Comparison of ENCODE assay signal across 25 cellular contexts in genomic region chr17:81246343-81246670, GRCh38.
"Had no signal": no experiment of that assay in that cellular context is flagged by ENCODE, and none has a peak within 500 bp of the region (broad histone marks: within the 10 kb centered on the region; RNA-seq: fewer than 3 reads in every experiment).

No MANE protein-coding gene starts in this region.

- H3K27ac Mint-ChIP-seq: activated CD4-positive, alpha-beta T cell treated with anti-CD3 and anti-CD28 coated beads for 36 hours; activated naive CD8-positive, alpha-beta T cell; activated T-helper 2 cell treated with anti-CD3 and anti-CD28 coated beads, Interferon-gamma antibody, Interleukin-2, Interleukin-4, amounts not matched to agents 10 μg/mL and 5 μg/mL and 100 μg/mL, durations not matched to agents 14 hours and 24 hours and 36 hours; effector memory CD8-positive, alpha-beta T cell; nephron; stimulated activated memory B cell treated with anti-CD40 and anti-IgM and Interleukin-4, amounts not matched to agents 10 μg/mL and 1 μg/mL and 100 μg/mL, for 72 hours; T-helper 1 cell treated with Interleukin-12 subunit alpha and Interleukin-12 subunit beta and Interleukin-4 antibody, amounts not matched to agents 30 μg/mL and 1 μg/mL, for 36 hours had no signal

- H3K9ac ChIP-seq: parathyroid adenoma had no signal

- H3K27ac ChIP-seq: breast epithelium, colonic mucosa, esophagus muscularis mucosa, parathyroid adenoma, sigmoid colon, transverse colon had no signal

- H3K4me3 ChIP-seq: breast epithelium, colonic mucosa, dorsolateral prefrontal cortex, esophagus muscularis mucosa, sigmoid colon, smooth muscle cell, transverse colon had no signal

- H3K4me2 ChIP-seq: smooth muscle cell had no signal

- DNase-seq: activated CD4-positive, alpha-beta T cell treated with anti-CD3 and anti-CD28 coated beads for 36 hours; activated CD4-positive, alpha-beta T cell treated with anti-CD3 and anti-CD28 coated beads, Interleukin-2, amount 50 U/mL, for 4 hours; activated CD8-positive, alpha-beta memory T cell treated with anti-CD3 and anti-CD28 coated beads, Interleukin-2, amount 50 U/mL, for 48 hours; activated naive CD4-positive, alpha-beta T cell; activated T-cell treated with anti-CD3 and anti-CD28 coated beads, Interleukin-2, amount 50 U/mL, for 4 hours; colonic mucosa; dorsolateral prefrontal cortex; effector memory CD8-positive, alpha-beta T cell; hippocampal formation; mesenchymal stem cell; nucleus accumbens; sigmoid colon; stimulated activated CD4-positive, alpha-beta T cell treated with anti-CD3 and anti-CD28 coated beads, Interleukin-15, amount 100 ng/mL, for 24 hours; T1000; transverse colon had no signal

- H3K4me1 ChIP-seq: breast epithelium, parathyroid adenoma had no signal

- H3K9me3 ChIP-seq: breast epithelium, colonic mucosa, esophagus muscularis mucosa, sigmoid colon, transverse colon had no signal

- H3K27me3 ChIP-seq: breast epithelium, colonic mucosa, dorsolateral prefrontal cortex, esophagus muscularis mucosa, sigmoid colon, transverse colon had no signal

- H3K36me3 Mint-ChIP-seq: activated naive CD8-positive, alpha-beta T cell; WTC11 had no signal

- ATAC-seq: activated CD4-positive, alpha-beta T cell treated with anti-CD3 and anti-CD28 coated beads for 36 hours; activated T-cell treated with anti-CD3 and anti-CD28 coated beads, Interleukin-2, amount 50 U/mL, for 4 hours; effector memory CD8-positive, alpha-beta T cell; stimulated activated memory B cell treated with anti-CD40 and anti-IgM and Interleukin-4, amounts not matched to agents 10 μg/mL and 1 μg/mL and 100 μg/mL, for 72 hours; WTC11 had no signal

- H3K4me3 Mint-ChIP-seq: activated CD4-positive, alpha-beta T cell treated with anti-CD3 and anti-CD28 coated beads for 36 hours; activated naive CD8-positive, alpha-beta T cell; activated T-cell treated with anti-CD3 and anti-CD28 coated beads, Interleukin-2, amount 50 U/mL, for 4 hours; effector memory CD8-positive, alpha-beta T cell; nephron; stimulated activated memory B cell treated with anti-CD40 and anti-IgM and Interleukin-4, amounts not matched to agents 10 μg/mL and 1 μg/mL and 100 μg/mL, for 72 hours; T-helper 1 cell treated with Interleukin-12 subunit alpha and Interleukin-12 subunit beta and Interleukin-4 antibody, amounts not matched to agents 30 μg/mL and 1 μg/mL, for 36 hours; WTC11 had no signal

- H3K9me3 Mint-ChIP-seq: activated T-cell treated with anti-CD3 and anti-CD28 coated beads, Interleukin-2, amount 50 U/mL, for 4 hours; activated T-helper 2 cell treated with anti-CD3 and anti-CD28 coated beads, Interferon-gamma antibody, Interleukin-2, Interleukin-4, amounts not matched to agents 10 μg/mL and 5 μg/mL and 100 μg/mL, durations not matched to agents 14 hours and 24 hours and 36 hours; effector memory CD8-positive, alpha-beta T cell; nephron; stimulated activated memory B cell treated with anti-CD40 and anti-IgM and Interleukin-4, amounts not matched to agents 10 μg/mL and 1 μg/mL and 100 μg/mL, for 72 hours; T-helper 1 cell treated with Interleukin-12 subunit alpha and Interleukin-12 subunit beta and Interleukin-4 antibody, amounts not matched to agents 30 μg/mL and 1 μg/mL, for 36 hours; WTC11 had no signal

- H3K27me3 Mint-ChIP-seq: activated CD4-positive, alpha-beta T cell treated with anti-CD3 and anti-CD28 coated beads for 36 hours; activated naive CD8-positive, alpha-beta T cell; effector memory CD8-positive, alpha-beta T cell; stimulated activated memory B cell treated with anti-CD40 and anti-IgM and Interleukin-4, amounts not matched to agents 10 μg/mL and 1 μg/mL and 100 μg/mL, for 72 hours had no signal

- H3K36me3 ChIP-seq: breast epithelium, colonic mucosa, transverse colon had no signal

- H2AFZ ChIP-seq: parathyroid adenoma had no signal
